ENCODE assay signal across 8 cellular contexts in genomic region chr22:20697481-20698113, GRCh38.
A peak's percentile ranks its signal among the peaks of the same experiment; 100 is the strongest.
DNase-seq lines count a peak whose midpoint lies in the region; FAIRE-seq and TF ChIP-seq lines count a peak whose summit lies in the region.
"Not testable (repeated sequence)": the region's sequence is repeated elsewhere in the genome, so short reads cannot be mapped to it uniquely, and the experiment has no call there.

No MANE protein-coding gene starts in this region.

- not testable (repeated sequence) for TF ChIP-seq POLR2A in esophagus muscularis mucosa (IDR thresholded peaks at IDR 0.05; ENCODE audit: low read depth)

- WGBS in esophagus muscularis mucosa, result 47% methylated on average over 3 of the region's 17 CpGs

- H3K36me3 ChIP-seq in esophagus muscularis mucosa, result not testable (repeated sequence)

- H3K9me3 ChIP-seq in esophagus muscularis mucosa, result not testable (repeated sequence)

- intact Hi-C loops in esophagus muscularis mucosa (cut with DNase I), result loop anchor here (10.0 kb wide), 1 partner anchor 123 kb away; no protein-coding TSS in a partner anchor

- H3K4me3 ChIP-seq in esophagus muscularis mucosa, result peak overlapping the region in 2 of 4 donors; percentile 21 to 27

- H3K27ac ChIP-seq in esophagus muscularis mucosa (replicated peaks in 1 of 4), result peak overlapping the region in 2 of 4 donors; percentile 65 to 72

- FAIRE-seq in GM18507 (lab: Jason Lieb, UNC), result not testable (repeated sequence)

- TF ChIP-seq CTCF in AG09319 (IDR thresholded peaks at IDR 0.05; ENCODE audit: low read depth, low read length) (peak; percentile 56), esophagus muscularis mucosa (IDR thresholded peaks at IDR 0.05) (peak in 2 of 3 experiments; percentile 18 to 70)

- H3K4me1 ChIP-seq in esophagus muscularis mucosa, result not testable (repeated sequence)

- TF ChIP-seq EP300 in esophagus muscularis mucosa (IDR thresholded peaks at IDR 0.05), result not testable (repeated sequence)

- not testable (repeated sequence) for H3K27me3 ChIP-seq in esophagus muscularis mucosa

- DNase-seq in AG09319 (ENCODE audit: extremely low read depth, low read depth), result peak; percentile 37
- peak; percentile 14 for DNase-seq in GM18507 (ENCODE audit: extremely low spot score, insufficient read length, low read depth)
- DNase-seq in NCI-H146 (lab: John Stamatoyannopoulos, UW), result peak; percentile 58
- DNase-seq in SW480 (ENCODE audit: low spot score), result peak; percentile 79
- peak; percentile 25 for DNase-seq in activated gamma-delta T cell treated with Interleukin-2 at 50 U/mL for 16 hours
- DNase-seq in esophagus muscularis mucosa (ENCODE audit: extremely low spot score), result peak; percentile 88
- peak; percentile 58 to 82 for DNase-seq in lung microvascular endothelial cell (ENCODE audit: low read depth in 2 of 2)
- peak; percentile 57 to 59 for DNase-seq in stimulated activated CD4-positive, alpha-beta T cell treated with anti-CD3 and anti-CD28 coated beads, Interleukin-15, amount 100 ng/mL, for 1 hour (ENCODE audit: low read depth in 1 of 2, low spot score in 1 of 2)

Comparison
In these comparisons a context has a peak if more than half of its experiments do, and no peak if none do; other contexts are left out.
1. DNase-seq: peak in every context shown above with its lines; median percentile 88 in esophagus muscularis mucosa; 79 in SW480; 70 in lung microvascular endothelial cell; 58 in NCI-H146; 58 in stimulated activated CD4-positive, alpha-beta T cell treated with anti-CD3 and anti-CD28 coated beads, Interleukin-15, amount 100 ng/mL, for 1 hour; 37 in AG09319; 25 in activated gamma-delta T cell treated with Interleukin-2 at 50 U/mL for 16 hours; 14 in GM18507.